ENCODE assay signal across 8 cellular contexts in the genomic region with DNA sequence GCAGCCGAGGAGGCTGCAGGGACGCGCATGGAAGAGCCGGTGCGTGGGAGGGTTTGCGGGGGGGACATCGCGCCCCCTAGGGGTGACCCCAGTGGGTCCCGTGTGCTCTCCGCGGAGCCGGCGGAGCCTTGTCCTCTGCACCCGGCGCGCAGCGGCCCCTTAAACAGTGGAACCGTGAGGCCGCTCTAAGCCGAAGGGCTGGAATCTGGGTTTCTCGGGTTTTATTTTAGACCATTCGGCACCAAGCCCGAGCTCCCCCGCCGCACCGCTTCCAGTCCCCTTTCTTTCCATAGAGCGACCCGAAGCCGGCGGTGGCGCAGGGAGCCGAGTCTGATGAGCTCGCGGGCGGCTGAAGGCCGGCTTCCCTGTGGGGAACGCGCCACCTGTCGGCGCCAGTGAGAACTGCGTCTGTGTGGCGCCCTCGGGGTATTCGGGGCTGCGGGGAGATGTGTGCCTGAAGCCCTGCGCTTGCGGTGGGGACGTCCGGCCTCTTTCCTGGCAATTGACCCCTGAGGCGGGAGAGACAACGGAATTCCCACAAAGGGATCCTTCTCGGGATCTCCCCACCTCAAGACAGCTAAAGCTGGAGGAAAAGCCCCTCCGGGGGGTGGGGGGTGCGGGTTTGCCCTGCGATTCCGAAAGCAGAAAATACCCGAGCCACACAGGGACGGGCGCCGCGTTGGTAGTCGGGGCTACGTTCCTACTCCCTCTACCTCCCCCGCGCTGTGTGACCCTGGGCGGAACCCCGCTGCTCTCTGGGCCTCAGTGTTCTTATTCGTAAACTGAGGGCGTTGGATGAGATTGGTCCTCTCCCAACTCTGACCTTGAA. TPM values are rescaled to one million over a fixed set of nuclear protein-coding genes. Genes with fewer than 3 reads are reported as not detected.
DNase-seq lines count a peak whose midpoint lies in the region; ATAC-seq and TF ChIP-seq lines count a peak whose summit lies in the region.

No MANE protein-coding gene starts in this region.

- TF ChIP-seq POLR2A in esophagus muscularis mucosa (IDR thresholded peaks at IDR 0.05; ENCODE audit: low read depth): no peak

- peak overlapping the region; percentile 31 to 50 (median 38) for H3K4me3 ChIP-seq in esophagus muscularis mucosa
- H3K4me3 ChIP-seq in naive thymus-derived CD4-positive, alpha-beta T cell (ENCODE audit: low read length): peak overlapping the region; percentile 62

- TF ChIP-seq EP300 in esophagus muscularis mucosa (IDR thresholded peaks at IDR 0.05): no peak

- intact Hi-C loops in esophagus muscularis mucosa (cut with DNase I): loop anchor here (2.0 kb wide), 2 partner anchors 635 to 807 kb away; no protein-coding TSS in a partner anchor
- intact Hi-C loops in naive thymus-derived CD4-positive, alpha-beta T cell (cut with micrococcal nuclease): loop anchor here (1.0 to 10.0 kb wide), 8 partner anchors 9 to 1041 kb away; a partner anchor contains a TSS

- H3K9me3 Mint-ChIP-seq in naive thymus-derived CD4-positive, alpha-beta T cell: peaks cover 0 to 3% (median 0%) of the 10 kb centered on the region in 11 donors

- TF ChIP-seq CTCF in C4-2B (conservative IDR thresholded peaks at IDR 0.05): peak; percentile 96
- TF ChIP-seq CTCF in esophagus muscularis mucosa (IDR thresholded peaks at IDR 0.05): peak; percentile 88 to 99 (median 97)

- H3K27ac Mint-ChIP-seq in naive thymus-derived CD4-positive, alpha-beta T cell: peak overlapping the region in 2 of 9 donors; percentile 33 to 81

- ATAC-seq in GM19324 (IDR thresholded peaks at IDR 0.05; ENCODE audit: low FRiP score, unreplicated experiment) (peak; percentile 78), HG03460 (IDR thresholded peaks at IDR 0.05; ENCODE audit: unreplicated experiment) (peak; percentile 86)
- ATAC-seq in naive thymus-derived CD4-positive, alpha-beta T cell: peak; percentile 93

- no peaks in the 10 kb centered on the region for H3K36me3 ChIP-seq in esophagus muscularis mucosa
- no peaks in the 10 kb centered on the region for H3K36me3 ChIP-seq in naive thymus-derived CD4-positive, alpha-beta T cell (ENCODE audit: control insufficient read depth in 2 of 3, insufficient read depth in 3 of 3, low read length in 3 of 3)

- H3K36me3 Mint-ChIP-seq in naive thymus-derived CD4-positive, alpha-beta T cell: peaks cover 0 to 4% (median 0%) of the 10 kb centered on the region in 5 donors

- POLR2A ChIA-PET in naive thymus-derived CD4-positive, alpha-beta T cell (lab: Charles Lee): interaction anchor here (0.9 kb wide), 1 partner anchor 633 kb away, joined by 3 read pairs; no protein-coding TSS in a partner anchor

- WGBS in esophagus muscularis mucosa: 6% methylated on average over 35 of the region's 69 CpGs

- CTCF ChIA-PET in naive thymus-derived CD4-positive, alpha-beta T cell (lab: Charles Lee): interaction anchor here (0.6 to 2.6 kb wide), 10 partner anchors 9 to 830 kb away, joined by 3 to 24 read pairs (median 4); no protein-coding TSS in a partner anchor

- no peaks in the 10 kb centered on the region for H3K9me3 ChIP-seq in esophagus muscularis mucosa
- H3K9me3 ChIP-seq in naive thymus-derived CD4-positive, alpha-beta T cell (ENCODE audit: control insufficient read depth in 2 of 3, low read length in 3 of 3): no peaks in the 10 kb centered on the region

- H3K4me1 ChIP-seq in esophagus muscularis mucosa: peaks cover 15 to 72% (median 55%) of the 10 kb centered on the region in 4 donors
- peaks cover 0 to 17% of the 10 kb centered on the region in 2 donors for H3K4me1 ChIP-seq in naive thymus-derived CD4-positive, alpha-beta T cell (ENCODE audit: control insufficient read depth in 2 of 2, insufficient read depth in 2 of 2, low read length in 2 of 2)

- peaks cover 19 to 38% (median 24%) of the 10 kb centered on the region in 7 donors for H3K4me1 Mint-ChIP-seq in naive thymus-derived CD4-positive, alpha-beta T cell

- H3K27ac ChIP-seq in C4-2B: no peak overlapping the region
- H3K27ac ChIP-seq in esophagus muscularis mucosa (replicated peaks in 1 of 4): no peak overlapping the region
- no peak overlapping the region for H3K27ac ChIP-seq in naive thymus-derived CD4-positive, alpha-beta T cell (ENCODE audit: low read depth, low read length)

- H3K4me3 Mint-ChIP-seq in naive thymus-derived CD4-positive, alpha-beta T cell: peak overlapping the region; percentile 37 to 81 (median 74)

- peaks cover 70 to 93% (median 81%) of the 10 kb centered on the region in 5 donors for H3K27me3 Mint-ChIP-seq in naive thymus-derived CD4-positive, alpha-beta T cell

- peak; percentile 66 for DNase-seq in NOMO-1 treated with DMSO at 0.1 percent for 48 hours (lab: John Stamatoyannopoulos, UW; ENCODE audit: unreplicated experiment)
- peak; percentile 78 for DNase-seq in activated T-cell treated with anti-CD3 and anti-CD28 coated beads for 24 hours (ENCODE audit: low read depth)
- no peak for DNase-seq in esophagus muscularis mucosa (ENCODE audit: extremely low spot score)
- DNase-seq in naive thymus-derived CD4-positive, alpha-beta T cell: peak; percentile 61 to 90 (median 84)
- peak; percentile 56 to 61 for DNase-seq in stimulated activated CD8-positive, alpha-beta memory T cell treated with anti-CD3 and anti-CD28 coated beads, Interleukin-7, amount 100 ng/mL, for 48 hours (ENCODE audit: extremely low read depth in 1 of 2, low read depth in 1 of 2)

- H3K27me3 ChIP-seq in esophagus muscularis mucosa: peaks cover 10 to 100% (median 85%) of the 10 kb centered on the region in 4 donors
- H3K27me3 ChIP-seq in naive thymus-derived CD4-positive, alpha-beta T cell (ENCODE audit: control insufficient read depth in 2 of 2, insufficient read depth in 2 of 2, low read length in 2 of 2): peaks cover 2 to 41% of the 10 kb centered on the region in 2 donors

RNA-seq across cellular contexts. Expression of a gene that starts 8.2 kb away (rescaled TPM):
- total RNA-seq in esophagus muscularis mucosa: under 1 TPM in 3 of 4 donors, not detected in 1; 0.11 to 0.17 (median 0.13) TPM
- total RNA-seq in naive thymus-derived CD4-positive, alpha-beta T cell: not detected
- polyA plus RNA-seq in naive thymus-derived CD4-positive, alpha-beta T cell: not detected
